ENCODE assay signal across 25 cellular contexts in the genomic region with DNA sequence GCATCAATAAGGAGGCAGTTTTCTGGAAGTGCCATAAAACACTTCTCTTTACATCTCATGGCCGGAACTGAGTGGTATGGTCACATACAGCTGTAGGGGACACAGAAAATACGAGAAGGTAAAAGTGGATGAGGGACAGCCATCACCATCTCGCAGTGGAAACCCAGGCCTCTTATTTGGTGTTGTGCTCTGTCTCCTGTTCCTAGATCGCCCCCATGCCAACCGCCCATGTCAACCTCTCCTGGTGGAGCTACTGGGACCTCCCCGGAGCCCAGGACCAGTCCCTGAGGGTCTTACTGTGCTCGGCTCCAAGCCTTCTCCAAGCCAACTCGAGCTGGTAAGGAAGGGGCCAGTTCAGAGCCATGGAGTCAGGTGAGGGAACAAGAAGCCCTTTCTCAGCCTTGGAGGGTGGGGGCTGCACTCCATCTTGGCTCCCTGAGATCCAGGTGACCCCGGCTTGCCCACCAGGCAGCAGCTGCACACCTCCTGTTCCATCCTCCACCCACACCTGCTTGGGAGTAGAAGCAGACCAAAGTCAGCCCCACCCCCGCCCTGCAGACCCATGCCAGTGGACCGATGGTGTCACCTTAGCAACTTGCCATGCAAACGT.
"Had no signal": no experiment of that assay in that cellular context is flagged by ENCODE, and none has a peak within 500 bp of the region (broad histone marks: within the 10 kb centered on the region; RNA-seq: fewer than 3 reads in every experiment).

No MANE protein-coding gene starts in this region.

- H3K4me3 Mint-ChIP-seq: dendritic cell treated with granulocyte-macrophage colony-stimulating factor and Interleukin-4, amounts not matched to agents 40 ng/mL and 50 ng/mL, for 4 days; effector memory CD8-positive, alpha-beta T cell; endodermal cell; memory B cell; naive thymus-derived CD4-positive, alpha-beta T cell had no signal

- DNase-seq: colonic mucosa; cortex of kidney; effector CD8-positive, alpha-beta T cell; effector memory CD8-positive, alpha-beta T cell; endodermal cell; erythroblast; esophagus squamous epithelium; foreskin fibroblast; foreskin melanocyte; gastrocnemius medialis; glutamatergic neuron; head of caudate nucleus; heart right ventricle; hippocampal formation; left cardiac atrium; left lung; left ventricle myocardium superior; mammary epithelial cell; mesendoderm; midbrain; naive thymus-derived CD4-positive, alpha-beta T cell had no signal

- H3K4me1 ChIP-seq: colonic mucosa, esophagus squamous epithelium, gastrocnemius medialis, left lung had no signal

- H3K27me3 ChIP-seq: colonic mucosa, esophagus squamous epithelium, gastrocnemius medialis, left lung had no signal

- H3K4me1 Mint-ChIP-seq: endodermal cell, memory B cell had no signal

- H3K36me3 ChIP-seq: colonic mucosa, esophagus squamous epithelium, gastrocnemius medialis, heart right ventricle, left lung had no signal

- H3K36me3 Mint-ChIP-seq: memory B cell; naive thymus-derived CD4-positive, alpha-beta T cell had no signal

- H3K27me3 Mint-ChIP-seq: dendritic cell treated with granulocyte-macrophage colony-stimulating factor and Interleukin-4, amounts not matched to agents 40 ng/mL and 50 ng/mL, for 4 days; naive thymus-derived CD4-positive, alpha-beta T cell had no signal

- H3K9me3 ChIP-seq: colonic mucosa, esophagus squamous epithelium, gastrocnemius medialis, heart right ventricle, left lung had no signal

- H3K27ac ChIP-seq: colonic mucosa, epithelial cell of prostate, esophagus squamous epithelium, gastrocnemius medialis, heart right ventricle, left lung had no signal

- H3K4me3 ChIP-seq: colonic mucosa, esophagus squamous epithelium, gastrocnemius medialis, heart right ventricle, left lung, lung had no signal

- H3K9me3 Mint-ChIP-seq: dendritic cell treated with granulocyte-macrophage colony-stimulating factor and Interleukin-4, amounts not matched to agents 40 ng/mL and 50 ng/mL, for 4 days; effector memory CD8-positive, alpha-beta T cell; endodermal cell; memory B cell; naive thymus-derived CD4-positive, alpha-beta T cell had no signal

- H3K27ac Mint-ChIP-seq: dendritic cell treated with granulocyte-macrophage colony-stimulating factor and Interleukin-4, amounts not matched to agents 40 ng/mL and 50 ng/mL, for 4 days; effector memory CD8-positive, alpha-beta T cell; endodermal cell; memory B cell had no signal
